ENCODE assay signal across 23 cellular contexts in the genomic region with DNA sequence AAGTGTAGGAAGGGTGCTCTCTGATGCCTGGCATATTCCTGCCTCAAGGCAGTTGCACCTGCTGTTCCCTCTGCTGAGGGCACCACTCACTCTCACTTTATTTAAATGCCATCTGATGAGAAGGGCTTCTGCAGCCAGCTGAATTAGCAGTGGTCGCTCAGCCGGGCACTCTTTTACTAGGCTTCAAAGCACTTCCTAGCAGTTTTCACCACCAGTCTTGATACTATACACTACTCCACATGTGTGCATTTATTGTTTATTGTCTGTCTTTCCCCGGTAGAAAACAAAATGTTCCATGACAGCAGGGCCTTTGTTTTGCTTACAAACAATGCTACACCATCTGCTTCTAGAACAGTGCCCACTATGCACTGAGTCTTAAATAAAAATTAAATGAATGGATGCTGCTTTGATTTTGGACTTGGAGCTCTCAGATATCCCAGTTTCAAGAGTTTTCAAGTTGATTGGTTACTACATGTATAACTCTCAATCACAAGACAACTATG.
"Had no signal": no experiment of that assay in that cellular context is flagged by ENCODE, and none has a peak within 500 bp of the region (broad histone marks: within the 10 kb centered on the region; RNA-seq: fewer than 3 reads in every experiment).

No MANE protein-coding gene starts in this region.

- H3K27ac ChIP-seq: esophagus muscularis mucosa, foreskin keratinocyte, left ventricle myocardium inferior, neutrophil, right lobe of liver, skin epidermis, tibial nerve, WERI-Rb-1 had no signal

- H3K27me3 ChIP-seq: esophagus muscularis mucosa, foreskin keratinocyte, neutrophil, right lobe of liver, tibial nerve had no signal

- DNase-seq: activated CD4-positive, alpha-beta T cell treated with anti-CD3 and anti-CD28 coated beads for 48 hours; activated CD4-positive, alpha-beta T cell treated with anti-CD3 and anti-CD28 coated beads, Interleukin-2, amount 50 U/mL, for 48 hours; activated CD8-positive, alpha-beta memory T cell treated with anti-CD3 and anti-CD28 coated beads for 24 hours; activated effector memory CD4-positive, alpha-beta T cell treated with Interleukin-2 at 50 U/mL for 16 hours; activated naive CD4-positive, alpha-beta T cell treated with Interleukin-2 at 50 U/mL for 16 hours; dermis blood vessel endothelial cell; effector CD4-positive, alpha-beta T cell; foreskin keratinocyte; left ventricle myocardium inferior; naive B cell; nephron progenitor cell; right lobe of liver; stimulated activated CD4-positive, alpha-beta T cell treated with anti-CD3 and anti-CD28 coated beads, Interleukin-12 subunit alpha, Interleukin-12 subunit beta, amount 100 ng/mL, for 4 hours; stimulated activated CD4-positive, alpha-beta T cell treated with anti-CD3 and anti-CD28 coated beads, Interleukin-4, amount 100 ng/mL, for 24 hours; stimulated activated naive CD8-positive, alpha-beta T cell treated with anti-CD3 and anti-CD28 coated beads, Interleukin-15, amount 100 ng/mL, for 72 hours; T-helper 9 cell; WERI-Rb-1 had no signal

- ATAC-seq: activated CD4-positive, CD25-positive, alpha-beta regulatory T cell treated with anti-CD3 and anti-CD28 coated beads, Interleukin-2, amount 50 U/mL, for 24 hours; foreskin keratinocyte; right lobe of liver; stimulated activated memory B cell treated with anti-CD40 and anti-IgM and Interleukin-4, amounts not matched to agents 10 μg/mL and 1 μg/mL and 100 μg/mL, for 72 hours; stimulated activated naive CD8-positive, alpha-beta T cell treated with anti-CD3 and anti-CD28 coated beads, Interleukin-15, amount 100 ng/mL, for 72 hours had no signal
